Comparison of ENCODE assay signal across 15 cellular contexts in genomic region chr3:177141471-177141870, GRCh38. TPM values are rescaled to one million over a fixed set of nuclear protein-coding genes. Genes with fewer than 3 reads are reported as not detected.
A peak's percentile ranks its signal among the peaks of the same experiment; 100 is the strongest.
DNase-seq lines count a peak whose midpoint lies in the region; ATAC-seq, FAIRE-seq and TF ChIP-seq lines count a peak whose summit lies in the region.
"Had no signal": no experiment of that assay in that cellular context is flagged by ENCODE, and none has a peak within 500 bp of the region (broad histone marks: within the 10 kb centered on the region; RNA-seq: fewer than 3 reads in every experiment).

No MANE protein-coding gene starts in this region.

- H4K20me1 ChIP-seq in mammary epithelial cell (ENCODE audit: insufficient read depth, low read length) (peaks cover 2% of the 10 kb centered on the region), K562 (replicated peaks; ENCODE audit: control insufficient read depth, insufficient read depth, low read length) (peaks cover 7% of the 10 kb centered on the region; the same call in 1 of the 2 replicates)

- H3K4me2 ChIP-seq in mammary epithelial cell (ENCODE audit: insufficient read depth, low read depth, low read length) (no peak overlapping the region), K562 (ENCODE audit: insufficient read depth, low read length) (no peak overlapping the region)

- H3K36me3 ChIP-seq in mammary epithelial cell (ENCODE audit: insufficient read depth, low read length): no peaks in the 10 kb centered on the region
- peaks cover 5% of the 10 kb centered on the region; the same call in 1 of the 3 replicates for H3K36me3 ChIP-seq in K562 (ENCODE audit: control insufficient read depth, insufficient read depth, low read length)
- H3K36me3 ChIP-seq: breast epithelium, upper lobe of left lung had no signal

- TF ChIP-seq POLR2A in K562 (conservative IDR thresholded peaks at IDR 0.05): no peak

- H3K4me3 ChIP-seq in mammary epithelial cell (replicated peaks in 1 of 3; ENCODE audit: insufficient read depth in 1 of 3, low read depth in 2 of 3, low read length in 3 of 3) (no peak overlapping the region), K562 (no peak overlapping the region)
- H3K4me3 ChIP-seq: breast epithelium, SJSA1, upper lobe of left lung had no signal

- 87% methylated on average over 6 of the region's 6 CpGs for WGBS in mammary epithelial cell (ENCODE audit: low coverage, missing lambda C conversion rate)
- 69% methylated on average over 6 of the region's 6 CpGs for WGBS in K562 (ENCODE audit: insufficient coverage, low coverage, missing lambda C conversion rate)

- in situ Hi-C loops in mammary epithelial cell (cut with MboI; ENCODE audit: low sequenced_read_pairs in 2 of 2): no loop called here
- in situ Hi-C loops in K562 (cut with MboI): no loop called here

- FAIRE-seq in K562 (lab: Jason Lieb, UNC): no peak

- H3K9ac ChIP-seq in mammary epithelial cell (ENCODE audit: insufficient read depth, low read length) (no peak overlapping the region), K562 (ENCODE audit: insufficient read depth in 1 of 2, low read depth in 2 of 2, low read length in 2 of 2) (no peak overlapping the region)

- no peaks in the 10 kb centered on the region for H3K9me3 Mint-ChIP-seq in MCF 10A (ENCODE audit: unreplicated experiment)
- no peaks in the 10 kb centered on the region for H3K9me3 Mint-ChIP-seq in stimulated activated memory B cell treated with anti-CD40 and anti-IgM and Interleukin-4, amounts not matched to agents 10 μg/mL and 1 μg/mL and 100 μg/mL, for 72 hours
- H3K9me3 Mint-ChIP-seq: activated naive CD4-positive, alpha-beta T cell treated with anti-CD3 and anti-CD28 coated beads for 36 hours; endodermal cell had no signal

- H3K79me2 ChIP-seq in mammary epithelial cell (ENCODE audit: insufficient read depth, low read length) (peaks cover 100% of the 10 kb centered on the region), K562 (ENCODE audit: control insufficient read depth, insufficient read depth, low read length) (peaks cover 100% of the 10 kb centered on the region)

- H3K27ac Mint-ChIP-seq in MCF 10A (ENCODE audit: low read depth, unreplicated experiment): peak overlapping the region; percentile 16
- peak overlapping the region; percentile 31 for H3K27ac Mint-ChIP-seq in stimulated activated memory B cell treated with anti-CD40 and anti-IgM and Interleukin-4, amounts not matched to agents 10 μg/mL and 1 μg/mL and 100 μg/mL, for 72 hours
- H3K27ac Mint-ChIP-seq: activated naive CD4-positive, alpha-beta T cell treated with anti-CD3 and anti-CD28 coated beads for 36 hours; endodermal cell had no signal

- ATAC-seq in K562 (peak; percentile 5; the same call in 1 of the 3 replicates), GM21717 (IDR thresholded peaks at IDR 0.05; ENCODE audit: unreplicated experiment) (no peak)
- ATAC-seq in stimulated activated memory B cell treated with anti-CD40 and anti-IgM and Interleukin-4, amounts not matched to agents 10 μg/mL and 1 μg/mL and 100 μg/mL, for 72 hours: no peak

- BruUV-seq in MCF 10A (replicated peaks; lab: Mats Ljungman, UMichigan): no TSS peak
- BruUV-seq in mammary epithelial cell (replicated peaks; lab: Mats Ljungman, UMichigan): no TSS peak
- no TSS peak for BruUV-seq in K562 (replicated peaks; lab: Mats Ljungman, UMichigan)

- no peaks in the 10 kb centered on the region for H3K9me3 ChIP-seq in mammary epithelial cell (replicated peaks; ENCODE audit: insufficient read depth, low read length)
- H3K9me3 ChIP-seq in K562 (replicated peaks; ENCODE audit: control insufficient read depth, insufficient read depth, low read depth, low read length): no peaks in the 10 kb centered on the region
- H3K9me3 ChIP-seq: breast epithelium, SJSA1, upper lobe of left lung had no signal

- H3K36me3 Mint-ChIP-seq in MCF 10A (ENCODE audit: insufficient read depth, unreplicated experiment): peaks cover 23% of the 10 kb centered on the region
- H3K36me3 Mint-ChIP-seq in stimulated activated memory B cell treated with anti-CD40 and anti-IgM and Interleukin-4, amounts not matched to agents 10 μg/mL and 1 μg/mL and 100 μg/mL, for 72 hours: peaks cover 25% of the 10 kb centered on the region

- POLR2A ChIA-PET in MCF 10A (lab: Yijun Ruan, JAX): no interaction called here
- POLR2A ChIA-PET in K562 (lab: Yijun Ruan, JAX): interaction anchor here (1.9 kb wide), 1 partner anchor 10 kb away, joined by 5 read pairs; no protein-coding TSS in a partner anchor

- H3K27me3 Mint-ChIP-seq in MCF 10A (ENCODE audit: insufficient read depth, unreplicated experiment): no peaks in the 10 kb centered on the region
- no peaks in the 10 kb centered on the region for H3K27me3 Mint-ChIP-seq in stimulated activated memory B cell treated with anti-CD40 and anti-IgM and Interleukin-4, amounts not matched to agents 10 μg/mL and 1 μg/mL and 100 μg/mL, for 72 hours

- TF ChIP-seq CTCF in MCF 10A (IDR thresholded peaks at IDR 0.05; ENCODE audit: unreplicated experiment) (no peak), mammary epithelial cell (conservative IDR thresholded peaks at IDR 0.05 in 1 of 2, IDR thresholded peaks at IDR 0.05 in 1 of 2; ENCODE audit: extremely low read depth in 1 of 2, insufficient read depth in 1 of 2, low read depth in 1 of 2, low read length in 2 of 2) (no peak), K562 (IDR thresholded peaks at IDR 0.05 in 2 of 3, conservative IDR thresholded peaks at IDR 0.05 in 1 of 3; ENCODE audit: insufficient read depth in 2 of 3, low read depth in 1 of 3, low read length in 3 of 3) (no peak)

- TF ChIP-seq EP300 in K562 (IDR thresholded peaks at IDR 0.05; ENCODE audit: low read length): no peak

- H2AFZ ChIP-seq in mammary epithelial cell (ENCODE audit: low read depth, low read length): no peak overlapping the region
- no peak overlapping the region for H2AFZ ChIP-seq in K562 (ENCODE audit: low read depth, low read length)

- no peaks in the 10 kb centered on the region for H3K9me1 ChIP-seq in K562 (ENCODE audit: control insufficient read depth, insufficient read depth, low read length)

- CTCF ChIA-PET in MCF 10A (lab: Yijun Ruan, JAX) (no interaction called here), mammary epithelial cell (lab: Charles Lee; ENCODE audit: low non-redundant PET) (no interaction called here), K562 (lab: Yijun Ruan, JAX; ENCODE audit: low intra/inter-chr PET ratio) (no interaction called here)

- H3K27ac ChIP-seq in mammary epithelial cell (ENCODE audit: insufficient read depth, low read depth, low read length) (no peak overlapping the region), K562 (ENCODE audit: extremely low read depth, low read depth, low read length) (peak overlapping the region; percentile 19; the same call in 1 of the 3 replicates)
- H3K27ac ChIP-seq: breast epithelium, SJSA1 had no signal

- TF ChIP-seq RAD21 in K562 (CRISPR knock-in tag; conservative IDR thresholded peaks at IDR 0.05 in 1 of 2, IDR thresholded peaks at IDR 0.05 in 1 of 2): no peak

- H3K27me3 ChIP-seq in mammary epithelial cell (ENCODE audit: insufficient read depth, low read length): no peaks in the 10 kb centered on the region
- H3K27me3 ChIP-seq in K562 (ENCODE audit: control insufficient read depth in 2 of 2, insufficient read depth in 2 of 2, low read length in 2 of 2): no peaks in the 10 kb centered on the region
- H3K27me3 ChIP-seq: breast epithelium, SJSA1, upper lobe of left lung had no signal

- DNase-seq in MCF 10A (ENCODE audit: unreplicated experiment) (no peak), mammary epithelial cell (no peak), NCI-H524 (lab: John Stamatoyannopoulos, UW) (peak; percentile 12 to 77), K562 (ENCODE audit: extremely low read depth in 1 of 4, low spot score in 3 of 4) (no peak), HuH-7 (ENCODE audit: low spot score) (no peak)
- DNase-seq in stimulated activated CD4-positive, alpha-beta T cell treated with anti-CD3 and anti-CD28 coated beads, Interleukin-4, amount 100 ng/mL, for 24 hours: no peak
- DNase-seq: activated naive CD4-positive, alpha-beta T cell treated with anti-CD3 and anti-CD28 coated beads for 36 hours; endodermal cell; MV-4-11; NCI-H2029 treated with DMSO at 0.1 percent for 48 hours; upper lobe of left lung had no signal

- peaks cover 26% of the 10 kb centered on the region for H3K4me1 Mint-ChIP-seq in MCF 10A (ENCODE audit: insufficient read depth, unreplicated experiment)
- peaks cover 70% of the 10 kb centered on the region for H3K4me1 Mint-ChIP-seq in stimulated activated memory B cell treated with anti-CD40 and anti-IgM and Interleukin-4, amounts not matched to agents 10 μg/mL and 1 μg/mL and 100 μg/mL, for 72 hours

- intact Hi-C loops in MCF 10A (cut with micrococcal nuclease) (no loop called here), mammary epithelial cell (cut with micrococcal nuclease) (no loop called here), K562 (cut with micrococcal nuclease) (no loop called here)

- no peak overlapping the region for H3K4me3 Mint-ChIP-seq in MCF 10A (ENCODE audit: unreplicated experiment)
- H3K4me3 Mint-ChIP-seq in stimulated activated memory B cell treated with anti-CD40 and anti-IgM and Interleukin-4, amounts not matched to agents 10 μg/mL and 1 μg/mL and 100 μg/mL, for 72 hours: no peak overlapping the region
- H3K4me3 Mint-ChIP-seq: activated naive CD4-positive, alpha-beta T cell treated with anti-CD3 and anti-CD28 coated beads for 36 hours; endodermal cell had no signal

- dilution Hi-C loops in mammary epithelial cell (cut with HindIII; ENCODE audit: low sequenced_read_pairs): no loop called here

- H3K4me1 ChIP-seq in mammary epithelial cell (ENCODE audit: insufficient read depth, low read length): peaks cover 9% of the 10 kb centered on the region
- H3K4me1 ChIP-seq in K562 (replicated peaks in 1 of 2; ENCODE audit: control insufficient read depth in 2 of 2, insufficient read depth in 2 of 2, low read length in 2 of 2): peaks cover 4 to 14% of the 10 kb centered on the region in 2 experiments; a peak in 2 of 5 replicates

RNA-seq across cellular contexts. Expression of gene TBL1XR1, which starts 55.8 kb away (rescaled TPM):
- total RNA-seq in MCF 10A (2022): 171 and 178 TPM in 2 replicates
- total RNA-seq in mammary epithelial cell: 100 to 1,000 TPM; 157 to 187 TPM
- 54.2 TPM for polyA plus RNA-seq in mammary epithelial cell
- polyA minus RNA-seq in mammary epithelial cell: 371 TPM
- 113 and 226 TPM in 2 replicates for total RNA-seq in K562 (2011; cell fraction: chromatin; rRNA removed; ENCODE audit: low replicate concordance)
- 55.0 and 70.3 TPM in 2 replicates for total RNA-seq in K562 (2011; cell fraction: nucleolus; rRNA removed)
- 125 and 183 TPM in 2 replicates for total RNA-seq in K562 (2011; cell fraction: nucleoplasm; rRNA removed)
- 56.6 and 68.6 TPM in 2 replicates for total RNA-seq in K562 (2014; rRNA removed)
- total RNA-seq in K562 (2014; rRNA removed; fragmentation: Illumina TruSeq; extraction: Trizol): 110 and 132 TPM in 2 replicates
- 74.0 and 83.3 TPM in 2 replicates for total RNA-seq in K562 (2015; rRNA removed; fragmentation: Illumina TruSeq; extraction: Trizol)
- 125 and 150 TPM in 2 replicates for total RNA-seq in K562 (2021)
- polyA plus RNA-seq in K562 (2011; rRNA removed): 129 and 171 TPM in 2 replicates
- 42.5 and 49.5 TPM in 2 replicates for polyA plus RNA-seq in K562 (2011; cell fraction: cytosol; rRNA removed)
- polyA plus RNA-seq in K562 (2011; cell fraction: nucleus; rRNA removed): 154 and 172 TPM in 2 replicates
- 19.3 and 54.6 TPM in 2 replicates for polyA plus RNA-seq in K562 (2012)
- 36.6 and 37.2 TPM in 2 replicates for polyA plus RNA-seq in K562 (2014; fragmentation: Illumina TruSeq; extraction: Trizol)
- polyA plus RNA-seq in K562 (2014; fragmentation: Nextera tagmentation; extraction: Ambion mirVana): 10 to 100 TPM; 19.6 to 90.2 TPM
- 36.7 and 39.9 TPM in 2 replicates for polyA plus RNA-seq in K562 (2014; rRNA removed)
- polyA minus RNA-seq in K562 (2011; rRNA and poly(A)+ RNA removed): 706 and 847 TPM in 2 replicates
- 193 and 353 TPM in 2 replicates for polyA minus RNA-seq in K562 (2011; cell fraction: cytosol; rRNA and poly(A)+ RNA removed)
- 137 and 171 TPM in 2 replicates for polyA minus RNA-seq in K562 (2011; cell fraction: nucleus; rRNA and poly(A)+ RNA removed)

Comparison
In these comparisons a context has a peak if more than half of its experiments do, and no peak if none do; other contexts are left out.
1. DNase-seq: peak in NCI-H524 (2 of 2); none in MCF 10A (single experiment), mammary epithelial cell (single experiment), K562 (0 of 4), HuH-7 (single experiment) and stimulated activated CD4-positive, alpha-beta T cell treated with anti-CD3 and anti-CD28 coated beads, Interleukin-4, amount 100 ng/mL, for 24 hours (single experiment).